In the genomic region with DNA sequence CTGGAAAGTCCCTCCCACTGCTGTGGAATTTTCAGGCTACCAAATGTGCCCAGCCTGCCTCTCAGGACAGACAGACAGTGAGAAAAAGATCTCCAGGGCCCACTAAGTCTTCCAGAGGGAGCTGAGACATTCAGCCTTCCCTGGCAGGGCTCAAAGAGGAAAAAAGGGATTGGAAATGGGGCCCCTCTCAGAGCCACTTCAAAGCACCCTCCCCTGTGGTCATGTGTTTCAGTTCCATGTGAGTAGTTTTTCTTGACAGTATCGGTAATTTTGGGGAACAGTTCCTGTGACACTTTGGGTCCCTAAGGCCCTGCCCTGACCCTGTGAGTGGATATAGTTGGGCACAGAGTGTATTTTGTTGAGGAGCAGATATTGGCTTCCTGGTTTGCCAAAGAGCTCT, we compare ENCODE assay signal across 15 cellular contexts. TPM values are rescaled to one million over a fixed set of nuclear protein-coding genes. Genes with fewer than 3 reads are reported as not detected.
DNase-seq lines count a peak whose midpoint lies in the region; ATAC-seq and TF ChIP-seq lines count a peak whose summit lies in the region.
"Had no signal": no experiment of that assay in that cellular context is flagged by ENCODE, and none has a peak within 500 bp of the region (broad histone marks: within the 10 kb centered on the region; RNA-seq: fewer than 3 reads in every experiment).

No MANE protein-coding gene starts in this region.

- H3K4me3 Mint-ChIP-seq in CD14-positive monocyte (no peak overlapping the region), memory B cell (no peak overlapping the region)

- no TSS peak for BruUV-seq in PC-9 (replicated peaks; lab: Mats Ljungman, UMichigan)

- DNase-seq in CD14-positive monocyte (ENCODE audit: low spot score), result no peak
- DNase-seq in PC-9, result no peak
- DNase-seq in memory B cell (ENCODE audit: low spot score in 2 of 2), result no peak
- no peak for DNase-seq in lower leg skin (ENCODE audit: low spot score in 2 of 2)
- DNase-seq in T-helper 2 cell, result no peak
- no peak for DNase-seq in stimulated activated naive CD4-positive, alpha-beta T cell (lab: John Stamatoyannopoulos, UW)
- DNase-seq: body of pancreas; C1 segment of cervical spinal cord; effector memory CD4-positive, alpha-beta T cell; NCI-H2107; SK-N-SH; stimulated activated CD4-positive, alpha-beta T cell treated with anti-CD3 and anti-CD28 coated beads, Interleukin-2, amount 100 ng/mL, for 48 hours had no signal

- H3K4me1 ChIP-seq in PC-9 (replicated peaks; ENCODE audit: insufficient read depth), result peaks cover 14% of the 10 kb centered on the region

- intact Hi-C loops in CD14-positive monocyte (cut with micrococcal nuclease) (no loop called here), PC-9 (cut with micrococcal nuclease; ENCODE audit: unreplicated experiment) (no loop called here), lower leg skin (cut with DNase I; ENCODE audit: low total_unique reads) (no loop called here)

- TF ChIP-seq CTCF in CD14-positive monocyte (IDR thresholded peaks at IDR 0.05), result no peak
- TF ChIP-seq CTCF in PC-9 (conservative IDR thresholded peaks at IDR 0.05), result no peak
- no peak for TF ChIP-seq CTCF in lower leg skin (IDR thresholded peaks at IDR 0.05)

- H3F3A ChIP-seq in PC-9 (ENCODE audit: insufficient read depth, low read depth), result peaks cover 26% of the 10 kb centered on the region

- H3K36me3 ChIP-seq in PC-9 (ENCODE audit: low read depth), result 0 out of 2 replicates have a peak, but pooled peaks cover 3% of the 10 kb centered on the region

- 67% methylated on average over 1 of the region's 1 CpG for WGBS in lower leg skin, 2 donors

- 0 out of 2 replicates have a peak overlapping the region, but pooled peaks have one; percentile 27 for H3K27ac ChIP-seq in PC-9
- H3K27ac ChIP-seq: VCaP had no signal

- peak overlapping the region in 4 of 7 donors; percentile 67 to 89 (median 82) for H3K27ac Mint-ChIP-seq in CD14-positive monocyte
- H3K27ac Mint-ChIP-seq in memory B cell, result peak overlapping the region; percentile 81

- H3K36me3 Mint-ChIP-seq in CD14-positive monocyte (peaks cover 0 to 4% of the 10 kb centered on the region in 2 donors), memory B cell (peaks cover 3% of the 10 kb centered on the region)

- TF ChIP-seq POLR2A in lower leg skin (IDR thresholded peaks at IDR 0.05), result no peak

- peaks cover 100% of the 10 kb centered on the region for H3K79me2 ChIP-seq in PC-9 (ENCODE audit: low read depth)

- H3K27me3 Mint-ChIP-seq in CD14-positive monocyte (ENCODE audit: low read depth in 3 of 3) (peaks cover 0 to 1% (median 0%) of the 10 kb centered on the region in 3 donors), memory B cell (no peaks in the 10 kb centered on the region)

- no peaks in the 10 kb centered on the region for H3K27me3 ChIP-seq in PC-9 (ENCODE audit: insufficient read depth, low read depth)
- H3K27me3 ChIP-seq: body of pancreas had no signal

- POLR2A ChIA-PET in PC-9 (lab: Charles Lee; ENCODE audit: unreplicated experiment), result no interaction called here

- ATAC-seq in GM18868 (IDR thresholded peaks at IDR 0.05; ENCODE audit: unreplicated experiment) (peak; percentile 32), memory B cell (ENCODE audit: low read depth) (peak; percentile 38), HG03108 (IDR thresholded peaks at IDR 0.05; ENCODE audit: unreplicated experiment) (no peak)
- ATAC-seq: body of pancreas had no signal

- no peak overlapping the region for H3K4me2 ChIP-seq in PC-9
- H3K4me2 ChIP-seq: SK-N-SH had no signal

- H3K4me3 ChIP-seq in PC-9, result no peak overlapping the region
- H3K4me3 ChIP-seq in lower leg skin (ENCODE audit: low read depth, poor library complexity, severe bottlenecking), result no peak overlapping the region
- H3K4me3 ChIP-seq: body of pancreas had no signal

- no peak overlapping the region for H2AFZ ChIP-seq in PC-9

- CTCF ChIA-PET in PC-9 (lab: Charles Lee), result no interaction called here

- H4K20me1 ChIP-seq in PC-9 (ENCODE audit: insufficient read depth), result peaks cover 100% of the 10 kb centered on the region

- H3K9me2 ChIP-seq in PC-9 (ENCODE audit: insufficient read depth), result no peaks in the 10 kb centered on the region
- H3K9me2 ChIP-seq: SK-N-SH had no signal

- no peaks in the 10 kb centered on the region for H3K9me3 ChIP-seq in PC-9 (ENCODE audit: insufficient read depth, low read depth)
- H3K9me3 ChIP-seq: body of pancreas, SK-N-SH had no signal

- H3K9me3 Mint-ChIP-seq in CD14-positive monocyte (no peaks in the 10 kb centered on the region), memory B cell (no peaks in the 10 kb centered on the region)

- peaks cover 31% of the 10 kb centered on the region for H3K4me1 Mint-ChIP-seq in CD14-positive monocyte
- H3K4me1 Mint-ChIP-seq in memory B cell, result peaks cover 52% of the 10 kb centered on the region

RNA-seq across cellular contexts. Expression of gene LARP1, which starts 25.0 kb away (rescaled TPM):
- 1 to 10 TPM; 4.7 to 5.8 TPM for polyA plus RNA-seq in CD14-positive monocyte
- total RNA-seq in PC-9 (2021), result 232 and 290 TPM in 2 replicates
- 100 to 1,000 TPM in 3 of 4 donors, 10 to 100 TPM in 1; 96.0 to 115 (median 104) TPM for total RNA-seq in lower leg skin
